8 cellular contexts compared by ENCODE assay signal in genomic region chr1:153805042-153805745, GRCh38. TPM values are rescaled to one million over a fixed set of nuclear protein-coding genes. Genes with fewer than 3 reads are reported as not detected.
DNase-seq lines count a peak whose midpoint lies in the region; ATAC-seq, FAIRE-seq and TF ChIP-seq lines count a peak whose summit lies in the region.

No MANE protein-coding gene starts in this region.

- no peak for TF ChIP-seq POLR2A in HepG2 (IDR thresholded peaks at IDR 0.05; ENCODE audit: insufficient read depth in 1 of 2, low read depth in 2 of 2, low read length in 2 of 2)

- CTCF ChIA-PET in HepG2 (lab: Yijun Ruan, JAX; ENCODE audit: low intra/inter-chr PET ratio, low total read pairs) = no interaction called here

- H3K9me3 Mint-ChIP-seq in CD4-positive, CD25-positive, alpha-beta regulatory T cell = peaks cover 0 to 1% (median 0%) of the 10 kb centered on the region in 7 donors
- H3K9me3 Mint-ChIP-seq in astrocyte (ENCODE audit: unreplicated experiment) = no peaks in the 10 kb centered on the region

- no peaks in the 10 kb centered on the region for H3K27me3 ChIP-seq in CD4-positive, CD25-positive, alpha-beta regulatory T cell (ENCODE audit: control insufficient read depth, insufficient read depth, low read length)
- H3K27me3 ChIP-seq in astrocyte (ENCODE audit: insufficient read depth, low read length) = no peaks in the 10 kb centered on the region
- no peaks in the 10 kb centered on the region for H3K27me3 ChIP-seq in HepG2 (ENCODE audit: control insufficient read depth in 1 of 2, insufficient read depth in 2 of 2, low read length in 2 of 2)

- intact Hi-C loops in HepG2 (cut with micrococcal nuclease; ENCODE audit: unreplicated experiment) = no loop called here

- TF ChIP-seq CTCF in astrocyte (IDR thresholded peaks at IDR 0.05; ENCODE audit: insufficient read depth, low read depth, low read length) (no peak), HepG2 (CRISPR knock-in tag; IDR thresholded peaks at IDR 0.05) (no peak)

- peaks cover 31% of the 10 kb centered on the region for H3K36me3 Mint-ChIP-seq in CD4-positive, CD25-positive, alpha-beta regulatory T cell
- H3K36me3 Mint-ChIP-seq in astrocyte (ENCODE audit: low read depth, unreplicated experiment) = peaks cover 16% of the 10 kb centered on the region

- H3K4me2 ChIP-seq in astrocyte (ENCODE audit: low read length) = no peak overlapping the region
- no peak overlapping the region for H3K4me2 ChIP-seq in HepG2 (ENCODE audit: low read depth, low read length)

- H3K9me3 ChIP-seq in CD4-positive, CD25-positive, alpha-beta regulatory T cell (ENCODE audit: control insufficient read depth in 2 of 2, low read length in 2 of 2) = no peaks in the 10 kb centered on the region
- H3K9me3 ChIP-seq in astrocyte (ENCODE audit: insufficient read depth, low read depth, low read length) (no peaks in the 10 kb centered on the region), HepG2 (ENCODE audit: low read length) (no peaks in the 10 kb centered on the region)

- H4K20me1 ChIP-seq in astrocyte (ENCODE audit: insufficient read depth, low read length) (peaks cover 11% of the 10 kb centered on the region), HepG2 (ENCODE audit: insufficient read depth, low read length) (no peaks in the 10 kb centered on the region)

- H3K27me3 Mint-ChIP-seq in CD4-positive, CD25-positive, alpha-beta regulatory T cell = no peaks in the 10 kb centered on the region
- no peaks in the 10 kb centered on the region for H3K27me3 Mint-ChIP-seq in astrocyte (ENCODE audit: low read depth, unreplicated experiment)

- no peak overlapping the region for H3K27ac ChIP-seq in CD4-positive, CD25-positive, alpha-beta regulatory T cell (ENCODE audit: insufficient read depth, low read length, poor library complexity, severe bottlenecking)
- H3K27ac ChIP-seq in astrocyte (ENCODE audit: low read depth, low read length) = no peak overlapping the region
- no peak overlapping the region for H3K27ac ChIP-seq in HepG2 (ENCODE audit: extremely low read length, insufficient read depth, low read length)

- TF ChIP-seq RAD21 in HepG2 (CRISPR knock-in tag; IDR thresholded peaks at IDR 0.05) = no peak

- no TSS peak for BruUV-seq in HepG2 (replicated peaks; lab: Mats Ljungman, UMichigan)

- H2AFZ ChIP-seq in astrocyte (ENCODE audit: low read depth, low read length) (no peak overlapping the region), HepG2 (ENCODE audit: low read length) (no peak overlapping the region)

- no peak for FAIRE-seq in astrocyte (lab: Jason Lieb, UNC)
- no peak for FAIRE-seq in HepG2 (lab: Jason Lieb, UNC)

- in situ Hi-C loops in HepG2 (cut with HindIII; ENCODE audit: extremely low pct_ligation_motif_present, low pct_unique_long_range_greater_than_20kb) = no loop called here

- peak in 2 of 3 donors; percentile 37 to 46 for DNase-seq in CD4-positive, CD25-positive, alpha-beta regulatory T cell
- peak; percentile 24 to 45 for DNase-seq in SW 1271 (lab: John Stamatoyannopoulos, UW)
- peak; percentile 56 for DNase-seq in astrocyte (ENCODE audit: low read depth)
- DNase-seq in HepG2 (ENCODE audit: low spot score) = no peak
- DNase-seq in stimulated activated naive CD4-positive, alpha-beta T cell (lab: John Stamatoyannopoulos, UW) = peak in 5 of 6 experiments; percentile 19 to 58 (median 43)
- DNase-seq in NK-92 treated with Interleukin-12 subunit alpha and Interleukin-12 subunit beta, amount 100 ng/mL, for 24 hours (lab: John Stamatoyannopoulos, UW) = no peak

- H3K4me3 Mint-ChIP-seq in CD4-positive, CD25-positive, alpha-beta regulatory T cell = no peak overlapping the region
- H3K4me3 Mint-ChIP-seq in astrocyte (ENCODE audit: unreplicated experiment) = no peak overlapping the region

- peaks cover 0 to 23% (median 8%) of the 10 kb centered on the region in 4 donors for H3K4me1 Mint-ChIP-seq in CD4-positive, CD25-positive, alpha-beta regulatory T cell
- peaks cover 7% of the 10 kb centered on the region for H3K4me1 Mint-ChIP-seq in astrocyte (ENCODE audit: low read depth, unreplicated experiment)

- H3K27ac Mint-ChIP-seq in CD4-positive, CD25-positive, alpha-beta regulatory T cell = peak overlapping the region; percentile 8 to 84 (median 75)
- H3K27ac Mint-ChIP-seq in astrocyte (ENCODE audit: unreplicated experiment) = peak overlapping the region; percentile 21

- no peak overlapping the region for H3K4me3 ChIP-seq in CD4-positive, CD25-positive, alpha-beta regulatory T cell (ENCODE audit: low read depth, low read length)
- no peak overlapping the region for H3K4me3 ChIP-seq in astrocyte (ENCODE audit: insufficient read depth, low read depth, low read length)
- H3K4me3 ChIP-seq in HepG2 (replicated peaks in 1 of 3; ENCODE audit: insufficient read depth in 1 of 3, low read depth in 2 of 3, low read length in 3 of 3) = no peak overlapping the region

- TF ChIP-seq EP300 in HepG2 (IDR thresholded peaks at IDR 0.05; ENCODE audit: low read depth in 2 of 2, low read length in 2 of 2) = no peak
- TF ChIP-seq EP300 in HepG2 (CRISPR knock-in tag; IDR thresholded peaks at IDR 0.05; ENCODE audit: borderline replicate concordance) = no peak

- H3K9ac ChIP-seq in astrocyte (ENCODE audit: low read length) = no peak overlapping the region
- H3K9ac ChIP-seq in HepG2 (ENCODE audit: insufficient read depth, low read depth, low read length) = no peak overlapping the region

- POLR2A ChIA-PET in HepG2 (lab: Yijun Ruan, JAX) = no interaction called here

- no peaks in the 10 kb centered on the region for H3K4me1 ChIP-seq in CD4-positive, CD25-positive, alpha-beta regulatory T cell (ENCODE audit: control insufficient read depth, insufficient read depth, low read length, poor library complexity, severe bottlenecking)
- H3K4me1 ChIP-seq in astrocyte (ENCODE audit: insufficient read depth, low read length) (peaks cover 8% of the 10 kb centered on the region), HepG2 (ENCODE audit: insufficient read depth, low read length) (peaks cover 7% of the 10 kb centered on the region; the same call in 1 of the 2 replicates)

- H3K36me3 ChIP-seq in CD4-positive, CD25-positive, alpha-beta regulatory T cell (ENCODE audit: control insufficient read depth, insufficient read depth, low read length) = peaks cover 29% of the 10 kb centered on the region
- H3K36me3 ChIP-seq in astrocyte (ENCODE audit: insufficient read depth, low read length) (peaks cover 27% of the 10 kb centered on the region), HepG2 (replicated peaks in 1 of 2; ENCODE audit: control insufficient read depth in 1 of 2, insufficient read depth in 2 of 2, low read length in 2 of 2) (peaks cover 2 to 23% of the 10 kb centered on the region in 2 experiments; a peak in 3 of 5 replicates)

- 95% methylated on average over 5 of the region's 5 CpGs for WGBS in HepG2 (ENCODE audit: low lambda C conversion rate)

- no peaks in the 10 kb centered on the region for H3K79me2 ChIP-seq in astrocyte (ENCODE audit: insufficient read depth, low read length)
- H3K79me2 ChIP-seq in HepG2 (ENCODE audit: insufficient read depth, low read length) = no peaks in the 10 kb centered on the region

- ATAC-seq in CD4-positive, CD25-positive, alpha-beta regulatory T cell (ENCODE audit: low read depth in 2 of 2) = peak; percentile 71 to 77
- ATAC-seq in GM19463 (IDR thresholded peaks at IDR 0.05; ENCODE audit: unreplicated experiment) = peak; percentile 94
- peak; percentile 84 for ATAC-seq in HG03520 (IDR thresholded peaks at IDR 0.05; ENCODE audit: unreplicated experiment)
- ATAC-seq in HepG2 = no peak

TF ChIP-seq in HepG2, 621 proteins besides CTCF, POLR2A, EP300 and RAD21:
- TF ChIP-seq JDP2 (CRISPR knock-in tag; IDR thresholded peaks at IDR 0.05; ENCODE audit: borderline replicate concordance) (no peak), RBM22 (optimal IDR thresholded peaks at IDR 0.05; ENCODE audit: low read length) (peak; percentile 53)

RNA-seq across cellular contexts. Expression of gene SLC27A3, which starts 30.0 kb away (rescaled TPM):
- total RNA-seq in CD4-positive, CD25-positive, alpha-beta regulatory T cell = 8.3 TPM
- polyA plus RNA-seq in CD4-positive, CD25-positive, alpha-beta regulatory T cell = 1 to 10 TPM; 5.4 to 8.3 (median 5.9) TPM
- 5.9 and 8.5 TPM in 2 replicates for total RNA-seq in astrocyte
- total RNA-seq in HepG2 (2016; rRNA removed; fragmentation: Illumina TruSeq; extraction: Trizol) = 1.3 and 4.3 TPM in 2 replicates
- total RNA-seq in HepG2 (2016; cell fraction: cytosol; rRNA removed; fragmentation: Illumina TruSeq; extraction: Trizol; ENCODE audit: low read depth) = 0.88 and 1.3 TPM in 2 replicates
- total RNA-seq in HepG2 (2016; cell fraction: insoluble cytoplasmic fraction; rRNA removed; fragmentation: Illumina TruSeq; extraction: Trizol) = 1.2 and 3.2 TPM in 2 replicates
- 0.86 and 1.1 TPM in 2 replicates for total RNA-seq in HepG2 (2016; cell fraction: membrane; rRNA removed; fragmentation: Illumina TruSeq; extraction: Trizol)
- 3.7 and 6.2 TPM in 2 replicates for total RNA-seq in HepG2 (2016; cell fraction: nucleus; rRNA removed; fragmentation: Illumina TruSeq; extraction: Trizol)
- 5.2 and 10.3 TPM in 2 replicates for polyA plus RNA-seq in HepG2 (2011; rRNA removed)
- 4.1 and 5.0 TPM in 2 replicates for polyA plus RNA-seq in HepG2 (2011; cell fraction: cytosol; rRNA removed)
- polyA plus RNA-seq in HepG2 (2011; cell fraction: nucleus; rRNA removed) = 17.3 and 21.3 TPM in 2 replicates
- polyA plus RNA-seq in HepG2 (2012) = 4.4 and 4.5 TPM in 2 replicates
- 1.1 and 1.5 TPM in 2 replicates for polyA plus RNA-seq in HepG2 (2016; cell fraction: cytosol; fragmentation: Illumina TruSeq; extraction: Trizol; ENCODE audit: low read depth)
- polyA plus RNA-seq in HepG2 (2016; cell fraction: insoluble cytoplasmic fraction; fragmentation: Illumina TruSeq; extraction: Trizol; ENCODE audit: low read depth) = 1.5 and 2.9 TPM in 2 replicates
- 1.1 and 1.2 TPM in 2 replicates for polyA plus RNA-seq in HepG2 (2016; cell fraction: membrane; fragmentation: Illumina TruSeq; extraction: Trizol; ENCODE audit: low read depth)
- polyA plus RNA-seq in HepG2 (2016; cell fraction: nucleus; fragmentation: Illumina TruSeq; extraction: Trizol; ENCODE audit: insufficient read depth, low read depth) = 17.9 and 19.1 TPM in 2 replicates
- polyA minus RNA-seq in HepG2 (2011; rRNA and poly(A)+ RNA removed; ENCODE audit: low replicate concordance) = 8.8 and 82.9 TPM in 2 replicates
- polyA minus RNA-seq in HepG2 (2011; cell fraction: cytosol; rRNA and poly(A)+ RNA removed) = 3.7 and 4.7 TPM in 2 replicates
- polyA minus RNA-seq in HepG2 (2011; cell fraction: nucleus; rRNA and poly(A)+ RNA removed) = 3.1 TPM in 2 replicates

Comparison
In these comparisons a context has a peak if more than half of its experiments do, and no peak if none do; other contexts are left out.
1. DNase-seq: peak in CD4-positive, CD25-positive, alpha-beta regulatory T cell (2 of 3), SW 1271 (2 of 2), astrocyte (single experiment) and stimulated activated naive CD4-positive, alpha-beta T cell (5 of 6); none in HepG2 (single experiment) and NK-92 treated with Interleukin-12 subunit alpha and Interleukin-12 subunit beta, amount 100 ng/mL, for 24 hours (single experiment).